In genomic region chr6:158924499-158925455, GRCh38 we compare ENCODE assay signal across 17 cellular contexts.
DNase-seq lines count a peak whose midpoint lies in the region; ATAC-seq, FAIRE-seq and TF ChIP-seq lines count a peak whose summit lies in the region.
"Had no signal": no experiment of that assay in that cellular context is flagged by ENCODE, and none has a peak within 500 bp of the region (broad histone marks: within the 10 kb centered on the region; RNA-seq: fewer than 3 reads in every experiment).

No MANE protein-coding gene starts in this region.

- peaks cover 46% of the 10 kb centered on the region for H3K4me1 Mint-ChIP-seq in WTC11

- H3K4me3 Mint-ChIP-seq in WTC11, result no peak overlapping the region

- H3K36me3 ChIP-seq in HUES48 (ENCODE audit: control insufficient read depth, insufficient read depth, low read length) (no peaks in the 10 kb centered on the region), parathyroid adenoma (ENCODE audit: control insufficient read depth, insufficient read depth, low read length) (no peaks in the 10 kb centered on the region)
- H3K36me3 ChIP-seq: BE2C, HAP-1, SJSA1 had no signal

- no peak overlapping the region for H3K9ac ChIP-seq in HUES48 (ENCODE audit: low read depth, low read length)
- no peak overlapping the region for H3K9ac ChIP-seq in parathyroid adenoma

- no peak for TF ChIP-seq CTCF in WTC11 (IDR thresholded peaks at IDR 0.05)
- TF ChIP-seq CTCF in parathyroid adenoma (IDR thresholded peaks at IDR 0.05), result no peak

- H3K27me3 ChIP-seq in HUES48 (ENCODE audit: control insufficient read depth, insufficient read depth, low read length) (no peaks in the 10 kb centered on the region), parathyroid adenoma (ENCODE audit: control insufficient read depth, insufficient read depth, low read length) (no peaks in the 10 kb centered on the region)
- H3K27me3 ChIP-seq: BE2C, SJSA1 had no signal

- no peak for ATAC-seq in WTC11
- ATAC-seq in left colon, result peak; percentile 26
- no peak for ATAC-seq in HG03342 (IDR thresholded peaks at IDR 0.05; ENCODE audit: unreplicated experiment)
- ATAC-seq: GM12878, Right ventricle myocardium inferior had no signal

- no peak for DNase-seq in WTC11 (ENCODE audit: low spot score)
- no peak for DNase-seq in left colon
- DNase-seq in cerebellar nuclear complex (lab: John Stamatoyannopoulos, UW), result no peak
- DNase-seq in GM12892 (ENCODE audit: insufficient read length), result no peak
- DNase-seq: BE2C, DMS79, Kasumi-1, NCI-H187, NCI-H446, NCI-H526 treated with DMSO at 0.1 percent for 48 hours had no signal

- H3K4me3 ChIP-seq in HUES48 (ENCODE audit: low read depth, low read length) (no peak overlapping the region), parathyroid adenoma (ENCODE audit: low read depth, low read length) (no peak overlapping the region)
- H3K4me3 ChIP-seq: GM12878, HAP-1, SJSA1 had no signal

- H3K27ac ChIP-seq in HUES48 (ENCODE audit: low read depth, low read length), result peak overlapping the region; percentile 7
- peak overlapping the region; percentile 40 for H3K27ac ChIP-seq in parathyroid adenoma
- H3K27ac ChIP-seq: SJSA1 had no signal

- POLR2A ChIA-PET in WTC11 (lab: Charles Lee), result interaction anchor here (1.3 kb wide), 1 partner anchor 55 kb away, joined by 3 read pairs; no protein-coding TSS in a partner anchor

- no peaks in the 10 kb centered on the region for H3K79me2 ChIP-seq in parathyroid adenoma

- H3K4me1 ChIP-seq in HUES48 (ENCODE audit: control insufficient read depth, insufficient read depth, low read length) (peaks cover 26% of the 10 kb centered on the region), parathyroid adenoma (peaks cover 13% of the 10 kb centered on the region)

- CTCF ChIA-PET in WTC11 (lab: Charles Lee), result interaction anchor here (1.1 kb wide), 1 partner anchor 35 kb away, joined by 3 read pairs; no protein-coding TSS in a partner anchor

- peak overlapping the region; percentile 72 for H2AFZ ChIP-seq in parathyroid adenoma

- intact Hi-C loops in left colon (cut with DNase I, micrococcal nuclease), result no loop called here

- no peak overlapping the region for H3K4me2 ChIP-seq in parathyroid adenoma (ENCODE audit: low read length)

- no peak overlapping the region for H3K27ac Mint-ChIP-seq in WTC11

- H3K9me3 ChIP-seq in HUES48 (ENCODE audit: control insufficient read depth, insufficient read depth, low read length) (no peaks in the 10 kb centered on the region), parathyroid adenoma (ENCODE audit: control insufficient read depth, low read length) (no peaks in the 10 kb centered on the region)
- H3K9me3 ChIP-seq: BE2C, HAP-1, SJSA1 had no signal

- H3K36me3 Mint-ChIP-seq in WTC11, result no peaks in the 10 kb centered on the region

- no peaks in the 10 kb centered on the region; the same call in 1 of the 2 replicates for H3K27me3 Mint-ChIP-seq in WTC11 (ENCODE audit: low read depth)

- no peaks in the 10 kb centered on the region for H3K9me3 Mint-ChIP-seq in WTC11

- TF ChIP-seq POLR2A in GM12892 (IDR thresholded peaks at IDR 0.05; ENCODE audit: low read depth, low read length), result no peak

- FAIRE-seq in GM12892 (lab: Jason Lieb, UNC), result no peak
- FAIRE-seq: GM12878 had no signal

TF ChIP-seq in WTC11, 78 proteins besides CTCF, POLR2A, EP300 and RAD21:
- TF ChIP-seq GABPB1 (CRISPR knock-in tag; IDR thresholded peaks at IDR 0.05) (no peak), ETV6 (CRISPR knock-in tag; IDR thresholded peaks at IDR 0.05) (0 out of 2 replicates have a peak, but pooled peaks have one; percentile 64), ATF6 (CRISPR knock-in tag; IDR thresholded peaks at IDR 0.05) (no peak)
